26 cellular contexts compared by ENCODE assay signal in genomic region chr14:88628033-88628432, GRCh38.
A peak's percentile ranks its signal among the peaks of the same experiment; 100 is the strongest.
DNase-seq lines count a peak whose midpoint lies in the region; ATAC-seq, FAIRE-seq and TF ChIP-seq lines count a peak whose summit lies in the region.
"Had no signal": no experiment of that assay in that cellular context is flagged by ENCODE, and none has a peak within 500 bp of the region (broad histone marks: within the 10 kb centered on the region; RNA-seq: fewer than 3 reads in every experiment).

No MANE protein-coding gene starts in this region.

- ATAC-seq in GM19351 (IDR thresholded peaks at IDR 0.05; ENCODE audit: unreplicated experiment): peak; percentile 59
- ATAC-seq in GM21619 (IDR thresholded peaks at IDR 0.05; ENCODE audit: unreplicated experiment): no peak

- no peak overlapping the region for H3K4me3 Mint-ChIP-seq in mesothelial cell of epicardium
- H3K4me3 Mint-ChIP-seq: CD14-positive monocyte; CD4-positive, alpha-beta memory T cell; CD4-positive, CD25-positive, alpha-beta regulatory T cell; CD8-positive, alpha-beta memory T cell had no signal

- peak; percentile 12 for FAIRE-seq in GM18507 (lab: Jason Lieb, UNC)
- FAIRE-seq: GM12891 had no signal

- no peak overlapping the region for H3K4me3 ChIP-seq in LNCaP clone FGC (ENCODE audit: low read depth, low read length)
- H3K4me3 ChIP-seq: BLaER1 had no signal

- no peaks in the 10 kb centered on the region for H3K36me3 Mint-ChIP-seq in mesothelial cell of epicardium
- H3K36me3 Mint-ChIP-seq: CD14-positive monocyte had no signal

- no peak for TF ChIP-seq CTCF in LNCaP clone FGC (IDR thresholded peaks at IDR 0.05; ENCODE audit: control insufficient read depth, extremely low read depth, insufficient read depth)
- no peak for TF ChIP-seq CTCF in mesothelial cell of epicardium (IDR thresholded peaks at IDR 0.05; ENCODE audit: unreplicated experiment)

- no peak for DNase-seq in GM18507 (ENCODE audit: extremely low spot score, insufficient read length, low read depth)
- peak; percentile 72 for DNase-seq in LNCaP clone FGC (ENCODE audit: low read depth)
- DNase-seq in mesothelial cell of epicardium (ENCODE audit: low spot score in 2 of 2, unreplicated experiment in 2 of 2): no peak
- no peak for DNase-seq in effector CD8-positive, alpha-beta T cell (lab: John Stamatoyannopoulos, UW)
- DNase-seq in NCI-H524 (lab: John Stamatoyannopoulos, UW): no peak
- DNase-seq in ureter (ENCODE audit: low spot score): no peak
- DNase-seq: 8988T; ACHN; BE2C; C1 segment of cervical spinal cord; CD4-positive, alpha-beta memory T cell; CD4-positive, CD25-positive, alpha-beta regulatory T cell; CD8-positive, alpha-beta memory T cell; COR-L47; DMS 273 treated with DMSO at 0.1 percent for 48 hours; DMS153; DMS53; DMS79; DND-41; EL; GF-D8 had no signal

- H3K9me3 Mint-ChIP-seq in mesothelial cell of epicardium: no peaks in the 10 kb centered on the region
- H3K9me3 Mint-ChIP-seq: CD4-positive, alpha-beta memory T cell; CD4-positive, CD25-positive, alpha-beta regulatory T cell; CD8-positive, alpha-beta memory T cell had no signal

- peaks cover 54% of the 10 kb centered on the region for H3K4me1 Mint-ChIP-seq in mesothelial cell of epicardium
- H3K4me1 Mint-ChIP-seq: CD14-positive monocyte; CD4-positive, alpha-beta memory T cell; CD4-positive, CD25-positive, alpha-beta regulatory T cell; CD8-positive, alpha-beta memory T cell had no signal

- peak overlapping the region; percentile 8 for H3K27ac Mint-ChIP-seq in mesothelial cell of epicardium
- H3K27ac Mint-ChIP-seq: CD4-positive, alpha-beta memory T cell; CD4-positive, CD25-positive, alpha-beta regulatory T cell; CD8-positive, alpha-beta memory T cell had no signal

- H3K27me3 Mint-ChIP-seq in mesothelial cell of epicardium (ENCODE audit: low read depth): no peaks in the 10 kb centered on the region
- H3K27me3 Mint-ChIP-seq: CD4-positive, alpha-beta memory T cell; CD4-positive, CD25-positive, alpha-beta regulatory T cell; CD8-positive, alpha-beta memory T cell had no signal
